In the genomic region with DNA sequence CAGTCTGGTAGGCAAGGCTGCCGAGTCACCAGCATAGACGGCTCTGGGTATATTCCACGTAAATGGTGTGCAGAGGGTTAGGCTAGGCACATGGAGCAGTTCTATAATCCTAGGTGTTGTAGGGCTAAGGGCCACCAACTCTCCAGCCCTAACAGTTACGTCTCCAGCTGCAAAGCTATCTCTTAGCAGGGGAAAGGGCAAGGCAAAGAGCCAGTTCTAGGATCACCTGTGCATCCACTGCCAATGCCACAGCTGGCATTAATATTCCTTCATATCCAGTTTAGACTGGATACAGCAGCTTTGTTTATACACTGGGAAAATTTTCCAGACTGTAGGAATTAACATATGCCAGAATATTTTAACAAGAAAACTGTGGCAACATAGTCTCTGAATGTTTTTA, we compare ENCODE assay signal across 27 cellular contexts. TPM values are rescaled to one million over a fixed set of nuclear protein-coding genes. Genes with fewer than 3 reads are reported as not detected.
A peak's percentile ranks its signal among the peaks of the same experiment; 100 is the strongest.
DNase-seq lines count a peak whose midpoint lies in the region; ATAC-seq, FAIRE-seq and TF ChIP-seq lines count a peak whose summit lies in the region.
"Had no signal": no experiment of that assay in that cellular context is flagged by ENCODE, and none has a peak within 500 bp of the region (broad histone marks: within the 10 kb centered on the region; RNA-seq: fewer than 3 reads in every experiment).

No MANE protein-coding gene starts in this region.

- in situ Hi-C loops in HepG2 (cut with HindIII; ENCODE audit: extremely low pct_ligation_motif_present, low pct_unique_long_range_greater_than_20kb) (no loop called here), brain microvascular endothelial cell (cut with HindIII; ENCODE audit: low pct_ligation_motif_present, low sequenced_read_pairs) (no loop called here)

- intact Hi-C loops in HepG2 (cut with micrococcal nuclease; ENCODE audit: unreplicated experiment) (no loop called here), OCI-LY7 (cut with micrococcal nuclease; ENCODE audit: unreplicated experiment) (no loop called here), vagina (cut with DNase I) (no loop called here)

- TF ChIP-seq POLR2A in HepG2 (IDR thresholded peaks at IDR 0.05; ENCODE audit: insufficient read depth in 1 of 2, low read depth in 2 of 2, low read length in 2 of 2) (no peak), vagina (IDR thresholded peaks at IDR 0.05) (no peak)

- 78% methylated on average over 4 of the region's 4 CpGs for WGBS in liver
- 100% methylated on average over 3 of the region's 4 CpGs for WGBS in HepG2 (ENCODE audit: low lambda C conversion rate)
- 97% methylated on average over 4 of the region's 4 CpGs for WGBS in endodermal cell (ENCODE audit: insufficient coverage in 1 of 2, insufficient read length in 1 of 2), 2 experiments

- no peaks in the 10 kb centered on the region for H3K9me2 ChIP-seq in OCI-LY7 (ENCODE audit: insufficient read depth, low read length)

- BruUV-seq in HepG2 (replicated peaks; lab: Mats Ljungman, UMichigan), result no TSS peak
- no TSS peak for BruUV-seq in OCI-LY7 (replicated peaks; lab: Mats Ljungman, UMichigan)

- no peaks in the 10 kb centered on the region for H3K79me2 ChIP-seq in HepG2 (ENCODE audit: insufficient read depth, low read length)
- peaks cover 40% of the 10 kb centered on the region for H3K79me2 ChIP-seq in osteoblast (ENCODE audit: insufficient read depth, low read length)
- H3K79me2 ChIP-seq in OCI-LY7 (ENCODE audit: insufficient read depth, low read depth, low read length), result no peaks in the 10 kb centered on the region

- TF ChIP-seq RAD21 in liver (IDR thresholded peaks at IDR 0.05), result no peak
- no peak for TF ChIP-seq RAD21 in HepG2 (CRISPR knock-in tag; IDR thresholded peaks at IDR 0.05)

- H2AFZ ChIP-seq in HepG2 (ENCODE audit: low read length) (no peak overlapping the region), osteoblast (ENCODE audit: low read length) (no peak overlapping the region), OCI-LY7 (ENCODE audit: low read length) (no peak overlapping the region)

- no peak overlapping the region for H3K9ac ChIP-seq in liver (ENCODE audit: low read depth in 1 of 2, low read length in 2 of 2)
- no peak overlapping the region for H3K9ac ChIP-seq in HepG2 (ENCODE audit: insufficient read depth, low read depth, low read length)
- no peak overlapping the region for H3K9ac ChIP-seq in endodermal cell (ENCODE audit: extremely low read depth, low read length, poor library complexity, severe bottlenecking)
- H3K9ac ChIP-seq: KMS-11 had no signal

- H3K36me3 ChIP-seq in liver (ENCODE audit: control insufficient read depth in 4 of 4, insufficient read depth in 3 of 4, low read depth in 1 of 4, low read length in 3 of 4), result peaks cover 16 to 39% (median 30%) of the 10 kb centered on the region in 4 donors
- H3K36me3 ChIP-seq in HepG2 (replicated peaks in 1 of 2; ENCODE audit: control insufficient read depth in 1 of 2, insufficient read depth in 2 of 2, low read length in 2 of 2), result peaks cover 28 to 67% of the 10 kb centered on the region in 2 experiments
- H3K36me3 ChIP-seq in endodermal cell (ENCODE audit: control insufficient read depth, insufficient read depth, low read length), result peaks cover 56% of the 10 kb centered on the region
- peaks cover 58% of the 10 kb centered on the region for H3K36me3 ChIP-seq in osteoblast (ENCODE audit: insufficient read depth, low read length)
- H3K36me3 ChIP-seq in OCI-LY7 (ENCODE audit: insufficient read depth, low read length), result peaks cover 59% of the 10 kb centered on the region
- peaks cover 0 to 32% of the 10 kb centered on the region in 2 donors for H3K36me3 ChIP-seq in vagina
- peaks cover 53% of the 10 kb centered on the region for H3K36me3 ChIP-seq in brain microvascular endothelial cell (replicated peaks)

- H3K36me3 Mint-ChIP-seq in endodermal cell (ENCODE audit: low read depth), result peaks cover 46% of the 10 kb centered on the region

- H3K4me1 ChIP-seq in liver (ENCODE audit: control insufficient read depth in 4 of 4, insufficient read depth in 4 of 4, low read length in 3 of 4) (peaks cover 5 to 20% (median 10%) of the 10 kb centered on the region in 4 donors), HepG2 (ENCODE audit: insufficient read depth, low read length) (no peaks in the 10 kb centered on the region), endodermal cell (ENCODE audit: control insufficient read depth, insufficient read depth, low read length) (peaks cover 6% of the 10 kb centered on the region), osteoblast (ENCODE audit: insufficient read depth, low read length) (peaks cover 25% of the 10 kb centered on the region), OCI-LY7 (ENCODE audit: insufficient read depth, low read length, poor library complexity, severe bottlenecking) (peaks cover 18% of the 10 kb centered on the region), vagina (peaks cover 9% of the 10 kb centered on the region)
- H3K4me1 ChIP-seq: HAP-1, upper lobe of right lung had no signal

- no peaks in the 10 kb centered on the region for H3K27me3 ChIP-seq in liver (ENCODE audit: control insufficient read depth in 4 of 4, insufficient read depth in 4 of 4, low read length in 3 of 4)
- no peaks in the 10 kb centered on the region for H3K27me3 ChIP-seq in HepG2 (ENCODE audit: control insufficient read depth in 1 of 2, insufficient read depth in 2 of 2, low read length in 2 of 2)
- no peaks in the 10 kb centered on the region for H3K27me3 ChIP-seq in endodermal cell (ENCODE audit: control insufficient read depth, insufficient read depth, low read length, poor library complexity, severe bottlenecking)
- H3K27me3 ChIP-seq in osteoblast (ENCODE audit: insufficient read depth, low read length), result no peaks in the 10 kb centered on the region
- no peaks in the 10 kb centered on the region for H3K27me3 ChIP-seq in vagina
- H3K27me3 ChIP-seq in brain microvascular endothelial cell (replicated peaks), result no peaks in the 10 kb centered on the region
- H3K27me3 ChIP-seq: esophagus muscularis mucosa, upper lobe of right lung had no signal

- CTCF ChIA-PET in HepG2 (lab: Yijun Ruan, JAX; ENCODE audit: low intra/inter-chr PET ratio, low total read pairs), result no interaction called here
- CTCF ChIA-PET in OCI-LY7 (lab: Charles Lee; ENCODE audit: unreplicated experiment), result no interaction called here

- TF ChIP-seq CTCF in liver (IDR thresholded peaks at IDR 0.05; ENCODE audit: low read depth, low read length, missing input control) (no peak), HepG2 (CRISPR knock-in tag; IDR thresholded peaks at IDR 0.05) (no peak), endodermal cell (conservative IDR thresholded peaks at IDR 0.05) (no peak), osteoblast (IDR thresholded peaks at IDR 0.05; ENCODE audit: extremely low read depth, low read depth, low read length) (no peak), OCI-LY7 (conservative IDR thresholded peaks at IDR 0.05; ENCODE audit: low read length) (no peak), vagina (IDR thresholded peaks at IDR 0.05) (no peak), brain microvascular endothelial cell (IDR thresholded peaks at IDR 0.05; ENCODE audit: low read depth, low read length, missing control alignments) (no peak)

- POLR2A ChIA-PET in HepG2 (lab: Yijun Ruan, JAX), result no interaction called here
- POLR2A ChIA-PET in OCI-LY7 (lab: Charles Lee), result interaction anchor here (0.7 kb wide), 2 partner anchors 15 to 68 kb away, joined by 4 to 5 read pairs; no protein-coding TSS in a partner anchor

- H3K27ac ChIP-seq in liver (ENCODE audit: low read depth in 1 of 2, low read length in 2 of 2), result peak overlapping the region; percentile 25 to 39
- H3K27ac ChIP-seq in HepG2 (ENCODE audit: extremely low read length, insufficient read depth, low read length), result no peak overlapping the region
- H3K27ac ChIP-seq in endodermal cell (ENCODE audit: low read depth, low read length), result no peak overlapping the region
- H3K27ac ChIP-seq in osteoblast (ENCODE audit: low read depth, low read length), result peak overlapping the region; percentile 2
- H3K27ac ChIP-seq in OCI-LY7 (ENCODE audit: low read depth, low read length, poor library complexity, severe bottlenecking), result no peak overlapping the region
- no peak overlapping the region for H3K27ac ChIP-seq in vagina
- no peak overlapping the region for H3K27ac ChIP-seq in brain microvascular endothelial cell
- H3K27ac ChIP-seq: coronary artery, KMS-11, upper lobe of right lung had no signal

- DNase-seq in HepG2 (ENCODE audit: low spot score) (no peak), endodermal cell (peak; percentile 36), osteoblast (ENCODE audit: insufficient read length, low spot score, missing footprints) (peak; percentile 9), ureter (ENCODE audit: low spot score) (peak; percentile 14), OCI-LY7 (ENCODE audit: low spot score) (no peak), vagina (ENCODE audit: extremely low spot score in 2 of 2) (no peak), brain microvascular endothelial cell (no peak)
- DNase-seq: activated CD4-positive, alpha-beta T cell treated with anti-CD3 and anti-CD28 coated beads, Interleukin-2, amount 10 ng/mL, durations not matched to agents 24 days and 14 days; activated CD8-positive, alpha-beta memory T cell treated with anti-CD3 and anti-CD28 coated beads, Interleukin-2, amount 10 ng/mL, durations not matched to agents 7 days and 5 days; activated naive CD4-positive, alpha-beta T cell treated with anti-CD3 and anti-CD28 coated beads, Interleukin-2, amount 50 U/mL, for 16 hours; amniotic stem cell; C1 segment of cervical spinal cord; DMS79 treated with DMSO at 0.1 percent for 48 hours; effector memory CD8-positive, alpha-beta T cell; naive B cell; NCI-H1417 treated with DMSO at 0.1 percent for 48 hours; NCI-H2107; retina; stimulated activated CD4-positive, alpha-beta T cell treated with anti-CD3 and anti-CD28 coated beads, Interleukin-2, amount 100 ng/mL, for 48 hours; upper lobe of right lung had no signal

- no peak for ATAC-seq in HepG2
- ATAC-seq: activated CD8-positive, alpha-beta memory T cell treated with anti-CD3 and anti-CD28 coated beads, Interleukin-2, amount 10 ng/mL, durations not matched to agents 7 days and 5 days; effector memory CD8-positive, alpha-beta T cell; upper lobe of right lung had no signal

- H3K4me1 Mint-ChIP-seq in endodermal cell, result peaks cover 7% of the 10 kb centered on the region

- 0 out of 2 replicates have a peak, but pooled peaks cover 3% of the 10 kb centered on the region for H4K20me1 ChIP-seq in HepG2 (ENCODE audit: insufficient read depth, low read length)
- H4K20me1 ChIP-seq in osteoblast (ENCODE audit: insufficient read depth, low read length), result peaks cover 15% of the 10 kb centered on the region
- H4K20me1 ChIP-seq in OCI-LY7 (ENCODE audit: insufficient read depth, low read length), result no peaks in the 10 kb centered on the region

- H3K9me3 Mint-ChIP-seq in endodermal cell, result no peaks in the 10 kb centered on the region
- H3K9me3 Mint-ChIP-seq: activated CD4-positive, alpha-beta T cell treated with anti-CD3 and anti-CD28 coated beads, Interleukin-2, amount 10 ng/mL, durations not matched to agents 24 days and 14 days; effector memory CD8-positive, alpha-beta T cell; naive B cell had no signal

- TF ChIP-seq EP300 in HepG2 (IDR thresholded peaks at IDR 0.05; ENCODE audit: low read depth in 2 of 2, low read length in 2 of 2) (no peak), HepG2 (CRISPR knock-in tag; IDR thresholded peaks at IDR 0.05; ENCODE audit: borderline replicate concordance) (no peak)

- no peaks in the 10 kb centered on the region for H3K27me3 Mint-ChIP-seq in endodermal cell (ENCODE audit: insufficient read depth)
- H3K27me3 Mint-ChIP-seq: activated CD4-positive, alpha-beta T cell treated with anti-CD3 and anti-CD28 coated beads, Interleukin-2, amount 10 ng/mL, durations not matched to agents 24 days and 14 days; activated CD8-positive, alpha-beta memory T cell treated with anti-CD3 and anti-CD28 coated beads, Interleukin-2, amount 10 ng/mL, durations not matched to agents 7 days and 5 days; effector memory CD8-positive, alpha-beta T cell; naive B cell had no signal

- no peak overlapping the region for H3K4me3 ChIP-seq in liver (ENCODE audit: low read depth in 1 of 3, low read length in 3 of 3)
- no peak overlapping the region for H3K4me3 ChIP-seq in HepG2 (replicated peaks in 1 of 3; ENCODE audit: insufficient read depth in 1 of 3, low read depth in 2 of 3, low read length in 3 of 3)
- no peak overlapping the region for H3K4me3 ChIP-seq in endodermal cell (ENCODE audit: low read length)
- no peak overlapping the region for H3K4me3 ChIP-seq in osteoblast (ENCODE audit: insufficient read depth, low read length)
- no peak overlapping the region for H3K4me3 ChIP-seq in OCI-LY7 (ENCODE audit: low read depth, low read length, poor library complexity, severe bottlenecking)
- H3K4me3 ChIP-seq in vagina, result no peak overlapping the region
- no peak overlapping the region for H3K4me3 ChIP-seq in brain microvascular endothelial cell (ENCODE audit: low read depth, low read length)
- H3K4me3 ChIP-seq: coronary artery, esophagus muscularis mucosa, HAP-1, upper lobe of right lung had no signal

- no peak overlapping the region for H3K4me2 ChIP-seq in HepG2 (ENCODE audit: low read depth, low read length)
- no peak overlapping the region for H3K4me2 ChIP-seq in osteoblast (ENCODE audit: insufficient read depth, low read length)
- H3K4me2 ChIP-seq in OCI-LY7 (ENCODE audit: low read length), result no peak overlapping the region
- H3K4me2 ChIP-seq: KMS-11 had no signal

- no peaks in the 10 kb centered on the region for H3K9me3 ChIP-seq in liver (ENCODE audit: control insufficient read depth in 4 of 4, low read length in 3 of 4)
- H3K9me3 ChIP-seq in HepG2 (ENCODE audit: low read length), result no peaks in the 10 kb centered on the region
- no peaks in the 10 kb centered on the region for H3K9me3 ChIP-seq in endodermal cell (ENCODE audit: control insufficient read depth, low read length)
- H3K9me3 ChIP-seq in osteoblast (ENCODE audit: low read depth, low read length), result no peaks in the 10 kb centered on the region
- no peaks in the 10 kb centered on the region for H3K9me3 ChIP-seq in OCI-LY7 (ENCODE audit: low read length)
- H3K9me3 ChIP-seq in vagina, result no peaks in the 10 kb centered on the region
- H3K9me3 ChIP-seq: esophagus muscularis mucosa, HAP-1, upper lobe of right lung had no signal

- no peak overlapping the region for H3K4me3 Mint-ChIP-seq in endodermal cell
- H3K4me3 Mint-ChIP-seq: activated CD4-positive, alpha-beta T cell treated with anti-CD3 and anti-CD28 coated beads, Interleukin-2, amount 10 ng/mL, durations not matched to agents 24 days and 14 days; activated CD8-positive, alpha-beta memory T cell treated with anti-CD3 and anti-CD28 coated beads, Interleukin-2, amount 10 ng/mL, durations not matched to agents 7 days and 5 days; effector memory CD8-positive, alpha-beta T cell; naive B cell had no signal

- H3K27ac Mint-ChIP-seq in endodermal cell, result peak overlapping the region; percentile 69
- H3K27ac Mint-ChIP-seq: activated CD4-positive, alpha-beta T cell treated with anti-CD3 and anti-CD28 coated beads, Interleukin-2, amount 10 ng/mL, durations not matched to agents 24 days and 14 days; activated CD8-positive, alpha-beta memory T cell treated with anti-CD3 and anti-CD28 coated beads, Interleukin-2, amount 10 ng/mL, durations not matched to agents 7 days and 5 days; effector memory CD8-positive, alpha-beta T cell had no signal

- no peak for FAIRE-seq in HepG2 (lab: Jason Lieb, UNC)
- FAIRE-seq: frontal cortex, HTR-8/SVneo had no signal

RNA-seq across cellular contexts. Expression of a gene that starts 53.0 kb away (rescaled TPM):
- total RNA-seq in liver (10 to 100 TPM; 10.7 to 18.7 TPM), HepG2 (2016; rRNA removed; fragmentation: Illumina TruSeq; extraction: Trizol) (6.8 and 6.9 TPM in 2 replicates), endodermal cell (1 to 10 TPM; 6.8 to 6.9 TPM), osteoblast (32.4 and 51.4 TPM in 2 replicates), ureter (20.4 TPM), OCI-LY7 (2022) (45.9 and 51.3 TPM in 2 replicates), vagina (24.1 TPM)
- polyA plus RNA-seq in liver (1 to 10 TPM; 4.4 to 6.9 TPM), HepG2 (2011; rRNA removed) (6.8 and 7.1 TPM in 2 replicates)
- total RNA-seq in HepG2 (2016; cell fraction: cytosol; rRNA removed; fragmentation: Illumina TruSeq; extraction: Trizol; ENCODE audit: low read depth), result 3.0 and 4.5 TPM in 2 replicates
- total RNA-seq in HepG2 (2016; cell fraction: insoluble cytoplasmic fraction; rRNA removed; fragmentation: Illumina TruSeq; extraction: Trizol), result 5.3 and 6.3 TPM in 2 replicates
- total RNA-seq in HepG2 (2016; cell fraction: membrane; rRNA removed; fragmentation: Illumina TruSeq; extraction: Trizol), result 8.1 and 8.8 TPM in 2 replicates
- total RNA-seq in HepG2 (2016; cell fraction: nucleus; rRNA removed; fragmentation: Illumina TruSeq; extraction: Trizol), result 3.3 and 4.2 TPM in 2 replicates
- 5.9 and 7.0 TPM in 2 replicates for polyA plus RNA-seq in HepG2 (2011; cell fraction: cytosol; rRNA removed)
- 6.3 and 7.7 TPM in 2 replicates for polyA plus RNA-seq in HepG2 (2011; cell fraction: nucleus; rRNA removed)
- polyA plus RNA-seq in HepG2 (2012), result 5.1 and 9.2 TPM in 2 replicates
- 0.99 and 1.3 TPM in 2 replicates for polyA plus RNA-seq in HepG2 (2016; cell fraction: cytosol; fragmentation: Illumina TruSeq; extraction: Trizol; ENCODE audit: low read depth)
- polyA plus RNA-seq in HepG2 (2016; cell fraction: insoluble cytoplasmic fraction; fragmentation: Illumina TruSeq; extraction: Trizol; ENCODE audit: low read depth), result 7.6 and 9.1 TPM in 2 replicates
- 5.2 and 5.7 TPM in 2 replicates for polyA plus RNA-seq in HepG2 (2016; cell fraction: membrane; fragmentation: Illumina TruSeq; extraction: Trizol; ENCODE audit: low read depth)
- 8.8 and 9.8 TPM in 2 replicates for polyA plus RNA-seq in HepG2 (2016; cell fraction: nucleus; fragmentation: Illumina TruSeq; extraction: Trizol; ENCODE audit: insufficient read depth, low read depth)
- polyA minus RNA-seq in HepG2 (2011; rRNA and poly(A)+ RNA removed; ENCODE audit: low replicate concordance), result 2.2 and 11.4 TPM in 2 replicates
- 6.2 and 6.9 TPM in 2 replicates for polyA minus RNA-seq in HepG2 (2011; cell fraction: cytosol; rRNA and poly(A)+ RNA removed)
- polyA minus RNA-seq in HepG2 (2011; cell fraction: nucleus; rRNA and poly(A)+ RNA removed), result 3.3 and 3.9 TPM in 2 replicates
- polyA plus RNA-seq in endodermal cell (2013, experiment 1 of 2), result 6.2 TPM
- 5.0 TPM for polyA plus RNA-seq in endodermal cell (2013, experiment 2 of 2)
- 16.3 and 25.8 TPM in 2 replicates for total RNA-seq in OCI-LY7 (2014; rRNA removed; shearing (Covaris generic))

Comparison
In these comparisons a context has a peak if more than half of its experiments do, and no peak if none do; other contexts are left out.
1. H3K27ac ChIP-seq: peak in liver (2 of 2) and osteoblast (single experiment); none in HepG2 (single experiment), endodermal cell (single experiment), OCI-LY7 (single experiment), vagina (single experiment) and brain microvascular endothelial cell (single experiment).
2. DNase-seq: peak in endodermal cell (single experiment), osteoblast (single experiment) and ureter (single experiment); none in HepG2 (single experiment), OCI-LY7 (single experiment), vagina (0 of 2) and brain microvascular endothelial cell (single experiment).